2 cellular contexts compared by ENCODE assay signal in the genomic region with DNA sequence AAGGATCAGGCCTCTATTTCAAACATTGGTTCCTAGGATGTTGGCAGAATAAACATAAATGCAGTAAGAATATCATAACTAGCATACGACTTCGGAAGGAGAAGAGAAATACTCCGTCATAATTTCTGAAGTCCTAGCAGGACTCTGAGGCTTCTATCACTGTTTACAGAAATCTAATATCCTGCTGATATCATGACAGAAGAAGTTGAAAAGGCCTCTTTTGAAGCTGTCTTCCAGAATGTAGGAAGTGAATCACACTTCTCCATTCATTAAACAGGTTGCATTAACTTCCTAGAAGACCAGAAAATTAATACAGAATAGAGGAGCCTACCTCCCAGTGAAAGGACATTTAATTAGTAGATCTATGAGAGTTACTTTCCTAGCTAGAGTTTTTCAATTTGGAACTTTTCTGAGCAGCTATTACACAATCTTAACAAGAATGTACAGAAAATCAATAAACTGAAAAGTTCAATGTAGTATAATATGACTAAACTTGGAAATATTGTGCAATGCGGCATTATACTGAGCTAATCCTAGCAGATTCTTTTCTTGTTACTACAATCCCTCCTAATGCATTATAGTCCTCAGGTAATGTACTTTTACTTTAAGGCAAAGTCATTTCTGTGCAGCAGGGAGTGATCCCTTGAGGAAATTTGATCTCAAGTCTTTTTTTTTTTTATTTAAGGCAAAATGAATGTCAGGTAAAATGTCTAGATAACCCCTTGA.
TF ChIP-seq lines count a peak whose summit lies in the region.

No MANE protein-coding gene starts in this region.

TF ChIP-seq in K562, 482 proteins besides CTCF, POLR2A, EP300 and RAD21:
- TF ChIP-seq CEBPG (CRISPR knock-in tag; IDR thresholded peaks at IDR 0.05) (no peak), CEBPG (tag; conservative IDR thresholded peaks at IDR 0.05 in 1 of 2, IDR thresholded peaks at IDR 0.05 in 1 of 2) (peak in 1 of 2 experiments; percentile 44; a peak in 1 of 4 replicates), CEBPB (tag; IDR thresholded peaks at IDR 0.05) (0 out of 2 replicates have a peak, but pooled peaks have one; percentile 58), RB1 (IDR thresholded peaks at IDR 0.05; ENCODE audit: low read depth) (no peak)

TF ChIP-seq in GM23338, 12 proteins besides CTCF, POLR2A, EP300 and RAD21:
- TF ChIP-seq EZH2phosphoT487 (IDR thresholded peaks at IDR 0.05; ENCODE audit: unreplicated experiment): no peak
- no peak for TF ChIP-seq ETS1 (IDR thresholded peaks at IDR 0.05)
- no peak for TF ChIP-seq POLR2AphosphoS5 (IDR thresholded peaks at IDR 0.05; ENCODE audit: low read depth)
- TF ChIP-seq NANOG (IDR thresholded peaks at IDR 0.05; ENCODE audit: borderline replicate concordance): no peak
- TF ChIP-seq EZH2 (IDR thresholded peaks at IDR 0.05; ENCODE audit: low read depth, unreplicated experiment): no peak
